17 cellular contexts compared by ENCODE assay signal in genomic region chr12:46908236-46908935, GRCh38.
A peak's percentile ranks its signal among the peaks of the same experiment; 100 is the strongest.
DNase-seq lines count a peak whose midpoint lies in the region; ATAC-seq and TF ChIP-seq lines count a peak whose summit lies in the region.
"Had no signal": no experiment of that assay in that cellular context is flagged by ENCODE, and none has a peak within 500 bp of the region (broad histone marks: within the 10 kb centered on the region; RNA-seq: fewer than 3 reads in every experiment).

No MANE protein-coding gene starts in this region.

- H3K9me3 ChIP-seq in SK-N-SH (peaks cover 9% of the 10 kb centered on the region; the same call in 1 of the 2 replicates), transverse colon (peaks cover 0 to 4% of the 10 kb centered on the region in 2 donors), Karpas-422 (ENCODE audit: low read length) (no peaks in the 10 kb centered on the region), mucosa of descending colon (no peaks in the 10 kb centered on the region)
- H3K9me3 ChIP-seq: Peyer's patch, testis had no signal

- ATAC-seq in HG02973 (IDR thresholded peaks at IDR 0.05; ENCODE audit: unreplicated experiment) = no peak
- ATAC-seq in mucosa of descending colon = no peak
- ATAC-seq: activated CD8-positive, alpha-beta T cell treated with anti-CD3 and anti-CD28 coated beads, Interleukin-2, amount 10 ng/mL, durations not matched to agents 7 days and 5 days had no signal

- DNase-seq in DMS53 (lab: John Stamatoyannopoulos, UW) (peak; percentile 57), DMS53 treated with DMSO at 0.1 percent for 48 hours (lab: John Stamatoyannopoulos, UW; ENCODE audit: unreplicated experiment) (no peak), SK-N-SH (no peak), fibroblast of mammary gland (ENCODE audit: low read depth) (peak; percentile 52), transverse colon (peak; percentile 10), Karpas-422 (no peak), mucosa of descending colon (no peak)
- DNase-seq: activated CD8-positive, alpha-beta T cell treated with anti-CD3 and anti-CD28 coated beads, Interleukin-2, amount 10 ng/mL, durations not matched to agents 7 days and 5 days; activated effector memory CD4-positive, alpha-beta T cell treated with Interleukin-2 at 50 U/mL for 16 hours; caudate nucleus; NCI-H1092; occipital lobe; Peyer's patch; spleen; testis had no signal

- 75% methylated on average over 2 of the region's 2 CpGs for WGBS in SK-N-SH (ENCODE audit: low lambda C conversion rate)
- WGBS in transverse colon (ENCODE audit: low coverage in 1 of 2), 2 donors = 90% methylated on average over 2 of the region's 2 CpGs; no CpG with 5 or more reads in 1 of the 2 donors

- H3K9me2 ChIP-seq in SK-N-SH = no peaks in the 10 kb centered on the region
- no peaks in the 10 kb centered on the region for H3K9me2 ChIP-seq in Karpas-422 (replicated peaks; ENCODE audit: insufficient read depth, low read length)

- H3K27ac ChIP-seq in SK-N-SH (ENCODE audit: low read depth in 2 of 2, low read length in 1 of 2) (peak overlapping the region; percentile 39 to 63), transverse colon (no peak overlapping the region), Karpas-422 (ENCODE audit: low read length) (no peak overlapping the region)
- H3K27ac ChIP-seq: 22Rv1, Peyer's patch, spleen, testis had no signal

- no peak overlapping the region for H3K9ac ChIP-seq in SK-N-SH
- H3K9ac ChIP-seq in Karpas-422 (ENCODE audit: low read length) = no peak overlapping the region

- peaks cover 25% of the 10 kb centered on the region for H3F3A ChIP-seq in SK-N-SH (replicated peaks; ENCODE audit: insufficient read depth)

- in situ Hi-C loops in transverse colon (cut with MboI; ENCODE audit: low pct_ligation_motif_present in 1 of 4, low pct_unique_long_range_greater_than_20kb in 1 of 4, low sequenced_read_pairs in 3 of 4) = no loop called here

- TF ChIP-seq EP300 in SK-N-SH (IDR thresholded peaks at IDR 0.05; ENCODE audit: borderline replicate concordance in 1 of 2, low read depth in 1 of 2, low read length in 1 of 2) (peak in 1 of 2 experiments; percentile 68; a peak in 1 of 4 replicates), transverse colon (IDR thresholded peaks at IDR 0.05; ENCODE audit: low read depth) (no peak)

- H2AFZ ChIP-seq in SK-N-SH (ENCODE audit: low read depth) (peak overlapping the region; percentile 54; the same call in 1 of the 2 replicates), Karpas-422 (ENCODE audit: low read length) (no peak overlapping the region)

- no peaks in the 10 kb centered on the region for H4K20me1 ChIP-seq in SK-N-SH (ENCODE audit: insufficient read depth)
- no peaks in the 10 kb centered on the region for H4K20me1 ChIP-seq in Karpas-422 (ENCODE audit: insufficient read depth, low read depth, low read length)

- TF ChIP-seq CTCF in SK-N-SH (IDR thresholded peaks at IDR 0.05) (no peak), fibroblast of mammary gland (conservative IDR thresholded peaks at IDR 0.05; ENCODE audit: control insufficient read depth, insufficient read depth, low read depth, low read length) (no peak), transverse colon (IDR thresholded peaks at IDR 0.05) (no peak), mucosa of descending colon (IDR thresholded peaks at IDR 0.05) (no peak)

- no peak for TF ChIP-seq POLR2A in transverse colon (IDR thresholded peaks at IDR 0.05)

- CTCF ChIA-PET in SK-N-SH (lab: Yijun Ruan, JAX) = no interaction called here

- peaks cover 0 to 19% of the 10 kb centered on the region in 2 experiments; a peak in 3 of 4 replicates for H3K4me1 ChIP-seq in SK-N-SH (ENCODE audit: control insufficient read depth in 1 of 2, insufficient read depth in 2 of 2, low read depth in 1 of 2, low read length in 1 of 2)
- H3K4me1 ChIP-seq in transverse colon = no peaks in the 10 kb centered on the region
- no peaks in the 10 kb centered on the region for H3K4me1 ChIP-seq in Karpas-422 (ENCODE audit: low read length)
- H3K4me1 ChIP-seq in mucosa of descending colon (ENCODE audit: low read depth) = no peaks in the 10 kb centered on the region
- H3K4me1 ChIP-seq: Peyer's patch, spleen, testis had no signal

- POLR2A ChIA-PET in SK-N-SH (lab: Yijun Ruan, JAX) = no interaction called here

- TF ChIP-seq RAD21 in SK-N-SH (IDR thresholded peaks at IDR 0.05; ENCODE audit: low read length) = no peak

- H3K36me3 ChIP-seq in SK-N-SH (replicated peaks in 1 of 2; ENCODE audit: control insufficient read depth in 1 of 2, insufficient read depth in 2 of 2, low read length in 1 of 2) (peaks cover 0 to 8% of the 10 kb centered on the region in 2 experiments), transverse colon (no peaks in the 10 kb centered on the region), Karpas-422 (ENCODE audit: insufficient read depth, low read length) (no peaks in the 10 kb centered on the region), mucosa of descending colon (ENCODE audit: low read depth) (no peaks in the 10 kb centered on the region)
- H3K36me3 ChIP-seq: Peyer's patch, spleen had no signal

- H3K4me2 ChIP-seq in SK-N-SH = no peak overlapping the region; the same call in 1 of the 2 replicates
- no peak overlapping the region for H3K4me2 ChIP-seq in Karpas-422 (ENCODE audit: low read depth, low read length, poor library complexity, severe bottlenecking)

- intact Hi-C loops in transverse colon (cut with DNase I; ENCODE audit: low total_unique reads) (no loop called here), mucosa of descending colon (cut with DNase I, micrococcal nuclease) (no loop called here)

- H3K4me3 ChIP-seq in SK-N-SH (ENCODE audit: low read depth in 2 of 2, low read length in 1 of 2) (no peak overlapping the region), fibroblast of mammary gland (ENCODE audit: control insufficient read depth, low read depth, low read length) (no peak overlapping the region), transverse colon (no peak overlapping the region), Karpas-422 (ENCODE audit: low read length) (no peak overlapping the region), mucosa of descending colon (no peak overlapping the region)
- H3K4me3 ChIP-seq: Peyer's patch, spleen, testis had no signal

- H3K79me2 ChIP-seq in SK-N-SH (ENCODE audit: insufficient read depth) (no peaks in the 10 kb centered on the region), Karpas-422 (ENCODE audit: low read length) (no peaks in the 10 kb centered on the region)

- no peaks in the 10 kb centered on the region for H3K27me3 ChIP-seq in SK-N-SH (ENCODE audit: insufficient read depth)
- H3K27me3 ChIP-seq in transverse colon = no peaks in the 10 kb centered on the region
- H3K27me3 ChIP-seq in Karpas-422 (ENCODE audit: low read length) = no peaks in the 10 kb centered on the region
- H3K27me3 ChIP-seq: Peyer's patch, spleen, testis had no signal

TF ChIP-seq in SK-N-SH, 30 proteins besides CTCF, POLR2A, EP300 and RAD21:
- TF ChIP-seq SMC3 (IDR thresholded peaks at IDR 0.05; ENCODE audit: low read depth, low read length) (no peak), FOSL2 (IDR thresholded peaks at IDR 0.05; ENCODE audit: borderline replicate concordance, low read depth) (peak; percentile 76; the same call in 1 of the 2 replicates), TEAD4 (IDR thresholded peaks at IDR 0.05; ENCODE audit: borderline replicate concordance, insufficient read depth) (0 out of 2 replicates have a peak, but pooled peaks have one; percentile 20), GABPA (IDR thresholded peaks at IDR 0.05; ENCODE audit: low read depth) (no peak; the same call in 1 of the 2 replicates), PBX3 (IDR thresholded peaks at IDR 0.05) (peak; percentile 58; the same call in 1 of the 2 replicates), MEF2A (IDR thresholded peaks at IDR 0.05; ENCODE audit: borderline replicate concordance, low read depth) (no peak), ELF1 (IDR thresholded peaks at IDR 0.05) (no peak), USF1 (IDR thresholded peaks at IDR 0.05; ENCODE audit: borderline replicate concordance, low read depth) (no peak), NFIC (IDR thresholded peaks at IDR 0.05; ENCODE audit: borderline replicate concordance) (peak; percentile 62), FOXJ3 (CRISPR knock-in tag; IDR thresholded peaks at IDR 0.05) (no peak), TAF1 (IDR thresholded peaks at IDR 0.05; ENCODE audit: borderline replicate concordance, low read depth, low read length) (no peak), YY1 (IDR thresholded peaks at IDR 0.05; ENCODE audit: low read depth) (no peak), TCF12 (IDR thresholded peaks at IDR 0.05) (peak; percentile 62), JUND (IDR thresholded peaks at IDR 0.05) (peak; percentile 66), GATA2 (CRISPR knock-in tag; IDR thresholded peaks at IDR 0.05) (no peak), SIN3A (IDR thresholded peaks at IDR 0.05; ENCODE audit: borderline replicate concordance, low read depth, low read length) (no peak)
- TF ChIP-seq, protein P1, sequence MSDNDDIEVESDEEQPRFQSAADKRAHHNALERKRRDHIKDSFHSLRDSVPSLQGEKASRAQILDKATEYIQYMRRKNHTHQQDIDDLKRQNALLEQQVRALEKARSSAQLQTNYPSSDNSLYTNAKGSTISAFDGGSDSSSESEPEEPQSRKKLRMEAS (IDR thresholded peaks at IDR 0.05; ENCODE audit: low read depth) = 0 out of 2 replicates have a peak, but pooled peaks have one; percentile 18

Comparison
In these comparisons a context has a peak if more than half of its experiments do, and no peak if none do; other contexts are left out.
1. DNase-seq: peak in DMS53 (single experiment), fibroblast of mammary gland (single experiment) and transverse colon (single experiment); none in DMS53 treated with DMSO at 0.1 percent for 48 hours (single experiment), SK-N-SH (single experiment), Karpas-422 (single experiment) and mucosa of descending colon (0 of 3).
2. H3K27ac ChIP-seq: peak in SK-N-SH (2 of 2); none in transverse colon (0 of 4) and Karpas-422 (single experiment).